23 cellular contexts compared by ENCODE assay signal in genomic region chr1:15728937-15729657, GRCh38. TPM values are rescaled to one million over a fixed set of nuclear protein-coding genes. Genes with fewer than 3 reads are reported as not detected.
DNase-seq lines count a peak whose midpoint lies in the region; ATAC-seq, FAIRE-seq and TF ChIP-seq lines count a peak whose summit lies in the region.
"Had no signal": no experiment of that assay in that cellular context is flagged by ENCODE, and none has a peak within 500 bp of the region (broad histone marks: within the 10 kb centered on the region; RNA-seq: fewer than 3 reads in every experiment).

No MANE protein-coding gene starts in this region.

- TF ChIP-seq CTCF in CD4-positive, alpha-beta T cell (IDR thresholded peaks at IDR 0.05): no peak
- TF ChIP-seq CTCF in adrenal gland (IDR thresholded peaks at IDR 0.05): no peak
- TF ChIP-seq CTCF in D721Med (IDR thresholded peaks at IDR 0.05; ENCODE audit: insufficient read depth, missing control alignments): no peak

- no peaks in the 10 kb centered on the region for H3K27me3 ChIP-seq in CD4-positive, alpha-beta T cell (ENCODE audit: control insufficient read depth, insufficient read depth, low read length)
- H3K27me3 ChIP-seq in adrenal gland (no peaks in the 10 kb centered on the region), skeletal muscle tissue (ENCODE audit: control insufficient read depth in 3 of 3, insufficient read depth in 3 of 3, low read length in 3 of 3) (no peaks in the 10 kb centered on the region)
- H3K27me3 ChIP-seq: SJCRH30 had no signal

- H3K9ac ChIP-seq in skeletal muscle tissue (ENCODE audit: low read depth in 1 of 3, low read length in 3 of 3): peak overlapping the region in 1 of 3 donors; percentile 62
- H3K9ac ChIP-seq: KMS-11 had no signal

- no peaks in the 10 kb centered on the region for H3K9me3 ChIP-seq in CD4-positive, alpha-beta T cell (ENCODE audit: control insufficient read depth, low read length)
- H3K9me3 ChIP-seq in adrenal gland (replicated peaks in 1 of 3) (no peaks in the 10 kb centered on the region), skeletal muscle tissue (ENCODE audit: control insufficient read depth in 3 of 3, low read length in 3 of 3) (no peaks in the 10 kb centered on the region)
- H3K9me3 ChIP-seq: SJCRH30 had no signal

- intact Hi-C loops in CD4-positive, alpha-beta T cell (cut with DNase I, micrococcal nuclease): no loop called here
- intact Hi-C loops in adrenal gland (cut with DNase I): no loop called here

- POLR2A ChIA-PET in CD4-positive, alpha-beta T cell (lab: Charles Lee): no interaction called here

- peak overlapping the region; percentile 20 for H3K4me3 Mint-ChIP-seq in CD4-positive, alpha-beta T cell
- H3K4me3 Mint-ChIP-seq: CD4-positive, alpha-beta memory T cell had no signal

- no peaks in the 10 kb centered on the region for H3K9me3 Mint-ChIP-seq in CD4-positive, alpha-beta T cell

- CTCF ChIA-PET in CD4-positive, alpha-beta T cell (lab: Charles Lee): no interaction called here

- H3K36me3 ChIP-seq in adrenal gland (replicated peaks in 1 of 2) (peaks cover 0 to 90% of the 10 kb centered on the region in 2 donors), skeletal muscle tissue (ENCODE audit: control insufficient read depth in 3 of 3, insufficient read depth in 3 of 3, low read length in 3 of 3) (peaks cover 82 to 86% (median 84%) of the 10 kb centered on the region in 3 donors)

- no peak for DNase-seq in CD4-positive, alpha-beta T cell
- DNase-seq in adrenal gland (peak in 6 of 7 donors; percentile 52 to 74 (median 66)), kidney tubule cell (ENCODE audit: low spot score) (peak; percentile 29), D721Med (ENCODE audit: insufficient read length, low spot score) (no peak), NCI-H1694 treated with DMSO at 0.1 percent for 48 hours (lab: John Stamatoyannopoulos, UW) (no peak)
- DNase-seq: CD4-positive, alpha-beta memory T cell; GOT3; NCI-H1092 treated with DMSO at 0.1 percent for 48 hours; NCI-H1436 treated with DMSO at 0.1 percent for 48 hours; NCI-H2029; NCI-H226; NCI-H510A treated with DMSO at 0.1 percent for 48 hours; NCI-H748 treated with DMSO at 0.1 percent for 48 hours; SJCRH30 had no signal

- no peaks in the 10 kb centered on the region for H3K4me1 Mint-ChIP-seq in CD4-positive, alpha-beta T cell (ENCODE audit: low read depth)
- H3K4me1 Mint-ChIP-seq: CD4-positive, alpha-beta memory T cell had no signal

- no peak for TF ChIP-seq POLR2A in adrenal gland (IDR thresholded peaks at IDR 0.05)

- no peaks in the 10 kb centered on the region for H3K27me3 Mint-ChIP-seq in CD4-positive, alpha-beta T cell
- H3K27me3 Mint-ChIP-seq: CD4-positive, alpha-beta memory T cell had no signal

- WGBS in adrenal gland, 4 donors: 55 to 81% (median 68%) methylated on average over 8 to 22 of the region's 22 CpGs

- H3K4me1 ChIP-seq in adrenal gland (replicated peaks in 1 of 2) (peaks cover 0 to 25% of the 10 kb centered on the region in 2 donors), skeletal muscle tissue (ENCODE audit: control insufficient read depth in 3 of 3, insufficient read depth in 3 of 3, low read length in 3 of 3) (peaks cover 34 to 36% (median 34%) of the 10 kb centered on the region in 3 donors)

- FAIRE-seq in D721Med (lab: Jason Lieb, UNC): no peak
- FAIRE-seq: G401.6 had no signal

- no peak overlapping the region for H3K27ac Mint-ChIP-seq in CD4-positive, alpha-beta T cell
- H3K27ac Mint-ChIP-seq: CD4-positive, alpha-beta memory T cell had no signal

- H3K4me3 ChIP-seq in adrenal gland (no peak overlapping the region), skeletal muscle tissue (ENCODE audit: low read length in 3 of 3) (no peak overlapping the region)
- H3K4me3 ChIP-seq: SJCRH30 had no signal

- peaks cover 54% of the 10 kb centered on the region for H3K36me3 Mint-ChIP-seq in CD4-positive, alpha-beta T cell (ENCODE audit: low read depth)

- ATAC-seq in CD4-positive, alpha-beta T cell (ENCODE audit: poor library complexity): no peak
- no peak for ATAC-seq in GM19324 (IDR thresholded peaks at IDR 0.05; ENCODE audit: low FRiP score, unreplicated experiment)
- ATAC-seq: HCT116, Panc1 had no signal

- no peak overlapping the region for H3K27ac ChIP-seq in CD4-positive, alpha-beta T cell (ENCODE audit: low read depth, low read length)
- H3K27ac ChIP-seq in adrenal gland (peak overlapping the region in 2 of 5 donors; percentile 24 to 38), skeletal muscle tissue (ENCODE audit: low read depth, low read length) (peak overlapping the region; percentile 82)
- H3K27ac ChIP-seq: KMS-11, SJCRH30 had no signal

RNA-seq across cellular contexts. Expression of gene SLC25A34, which starts 7.0 kb away (rescaled TPM):
- total RNA-seq in CD4-positive, alpha-beta T cell: 1 to 10 TPM; 1.9 to 2.8 TPM
- total RNA-seq in adrenal gland (10 to 100 TPM in 2 of 8 donors, 1 to 10 TPM in 6; 2.2 to 12.3 (median 5.8) TPM), skeletal muscle tissue (1.6 TPM)
- 10 to 100 TPM in 1 of 3 donors, 1 to 10 TPM in 2; 4.7 to 11.1 (median 6.0) TPM for polyA plus RNA-seq in adrenal gland

RNA-seq across cellular contexts. Expression of gene TMEM82, which starts 13.2 kb away (rescaled TPM):
- total RNA-seq in CD4-positive, alpha-beta T cell: not detected
- under 1 TPM in 1 of 8 donors, not detected in 7; 0.14 TPM for total RNA-seq in adrenal gland
- polyA plus RNA-seq in adrenal gland: not detected
- total RNA-seq in skeletal muscle tissue: not detected
- total RNA-seq: CD4-positive, alpha-beta memory T cell; Daoy; HT1080; SJCRH30 had no signal
- polyA plus RNA-seq: BJ; CD4-positive, alpha-beta memory T cell had no signal

RNA-seq across cellular contexts. Expression of gene FBLIM1, which starts 29.5 kb away (rescaled TPM):
- total RNA-seq in CD4-positive, alpha-beta T cell: under 1 TPM in 1 of 2 experiments, not detected in 1; 0.50 TPM
- total RNA-seq in adrenal gland (100 to 1,000 TPM in 1 of 8 donors, 10 to 100 TPM in 7; 29.0 to 103 (median 51.1) TPM), skeletal muscle tissue (7.3 TPM)
- 10 to 100 TPM; 16.0 to 50.1 (median 40.5) TPM for polyA plus RNA-seq in adrenal gland
- total RNA-seq: CD4-positive, alpha-beta memory T cell had no signal
- polyA plus RNA-seq: CD4-positive, alpha-beta memory T cell had no signal

RNA-seq across cellular contexts. Expression of gene PLEKHM2, which starts 45.0 kb away (rescaled TPM):
- 10 to 100 TPM; 77.5 to 82.0 TPM for total RNA-seq in CD4-positive, alpha-beta T cell
- 10 to 100 TPM; 52.9 to 92.9 (median 71.2) TPM for total RNA-seq in adrenal gland
- polyA plus RNA-seq in adrenal gland: 100 to 1,000 TPM in 1 of 3 donors, 10 to 100 TPM in 2; 42.8 to 103 (median 63.7) TPM
- total RNA-seq in skeletal muscle tissue: 36.0 TPM

Comparison
In these comparisons a context has a peak if more than half of its experiments do, and no peak if none do; other contexts are left out.
1. DNase-seq: peak in adrenal gland (6 of 7) and kidney tubule cell (single experiment); none in CD4-positive, alpha-beta T cell (0 of 10), D721Med (single experiment) and NCI-H1694 treated with DMSO at 0.1 percent for 48 hours (single experiment).